ENCODE assay signal across 1 cellular context in genomic region chr17:48724241-48725004, GRCh38.
TF ChIP-seq lines count a peak whose summit lies in the region.

No MANE protein-coding gene starts in this region.

TF ChIP-seq in GM23338, 12 proteins besides CTCF, POLR2A, EP300 and RAD21 (continued from another document):
- TF ChIP-seq NANOG (IDR thresholded peaks at IDR 0.05; ENCODE audit: borderline replicate concordance) (no peak), EZH2 (IDR thresholded peaks at IDR 0.05; ENCODE audit: low read depth, unreplicated experiment) (no peak), ZNF114 (CRISPR knock-in tag; IDR thresholded peaks at IDR 0.05) (no peak), STAT1 (IDR thresholded peaks at IDR 0.05; ENCODE audit: unreplicated experiment) (no peak), EZH2phosphoT487 (IDR thresholded peaks at IDR 0.05; ENCODE audit: unreplicated experiment) (no peak), ZNF462 (CRISPR knock-in tag; IDR thresholded peaks at IDR 0.05) (no peak), CREB1 (CRISPR knock-in tag; IDR thresholded peaks at IDR 0.05; ENCODE audit: low read depth) (no peak)
